Comparison of ENCODE assay signal across 8 cellular contexts in the genomic region with DNA sequence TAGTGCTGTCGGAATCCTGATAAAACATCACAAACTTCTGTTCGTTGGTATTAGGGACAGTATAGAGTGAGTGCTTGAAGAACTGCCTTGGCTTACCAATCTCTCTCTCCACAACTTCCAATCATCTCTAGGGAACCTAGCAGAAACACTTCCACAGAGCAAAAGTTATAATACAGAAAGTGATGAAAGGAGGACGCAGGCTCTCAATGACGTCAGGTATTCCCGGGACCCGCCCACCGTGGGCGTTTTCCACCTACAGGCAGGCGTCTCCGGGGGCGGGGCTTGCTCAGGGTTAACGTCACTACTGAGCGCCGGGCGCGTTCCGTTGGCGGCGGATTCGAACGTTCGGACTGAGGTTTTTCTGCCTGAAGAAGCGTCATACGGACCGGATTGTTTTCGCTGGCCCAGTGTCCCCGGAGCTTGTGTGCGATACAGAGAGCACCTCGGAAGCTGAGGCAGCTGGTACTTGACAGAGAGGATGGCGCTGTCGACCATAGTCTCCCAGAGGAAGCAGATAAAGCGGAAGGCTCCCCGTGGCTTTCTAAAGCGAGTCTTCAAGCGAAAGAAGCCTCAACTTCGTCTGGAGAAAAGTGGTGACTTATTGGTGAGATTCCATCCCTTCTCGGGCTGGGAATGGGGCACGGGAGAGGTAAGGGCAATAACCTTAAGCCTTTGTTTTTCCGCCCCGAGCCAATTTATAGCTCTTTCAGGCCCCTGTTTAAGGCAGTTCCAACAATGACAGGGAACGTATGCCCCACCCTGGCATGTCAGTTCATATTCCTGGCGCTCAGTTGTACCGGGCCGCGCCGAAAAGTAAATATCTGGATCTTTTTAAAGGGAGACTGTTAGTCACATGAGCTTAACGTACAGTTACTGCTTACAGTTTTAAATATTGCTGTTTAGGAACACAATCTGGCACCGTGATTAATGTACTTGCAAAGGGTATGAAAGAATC. TPM values are rescaled to one million over a fixed set of nuclear protein-coding genes. Genes with fewer than 3 reads are reported as not detected.
DNase-seq lines count a peak whose midpoint lies in the region; ATAC-seq and TF ChIP-seq lines count a peak whose summit lies in the region.

Gene CENPW (plus strand): TSS at position 320 of the 955 bp plus-strand sequence. CDS start 159 bp downstream, at position 479.

- no peak for TF ChIP-seq CTCF in right atrium auricular region (IDR thresholded peaks at IDR 0.05)
- no peak for TF ChIP-seq CTCF in psoas muscle (IDR thresholded peaks at IDR 0.05)
- TF ChIP-seq CTCF in uterus (IDR thresholded peaks at IDR 0.05), result no peak

- H3K36me3 ChIP-seq in right atrium auricular region (no peaks in the 10 kb centered on the region), psoas muscle (ENCODE audit: insufficient read depth in 1 of 2, low read depth in 1 of 2) (no peaks in the 10 kb centered on the region), uterus (no peaks in the 10 kb centered on the region)

- H3K4me1 ChIP-seq in right atrium auricular region (peaks cover 0 to 8% of the 10 kb centered on the region in 2 donors), psoas muscle (peaks cover 12% of the 10 kb centered on the region), uterus (peaks cover 5 to 17% of the 10 kb centered on the region in 2 donors)

- H3K4me3 ChIP-seq in right atrium auricular region (peak within 1 kb of the TSS; percentile 50 to 54), psoas muscle (peak within 1 kb of the TSS; percentile 76), uterus (peak within 1 kb of the TSS; percentile 49 to 67)

- H3K27ac ChIP-seq in right atrium auricular region (no peak within 1 kb of the TSS), psoas muscle (no peak within 1 kb of the TSS), uterus (peak within 1 kb of the TSS; percentile 69 to 74)

- 3% methylated on average over 48 of the region's 48 CpGs for WGBS in psoas muscle, 3 donors

- no peaks in the 10 kb centered on the region for H3K27me3 ChIP-seq in right atrium auricular region
- H3K27me3 ChIP-seq in psoas muscle (ENCODE audit: insufficient read depth in 3 of 3, low read length in 2 of 3), result no peaks in the 10 kb centered on the region
- no peaks in the 10 kb centered on the region for H3K27me3 ChIP-seq in uterus

- DNase-seq in NCI-H146 (lab: John Stamatoyannopoulos, UW) (peak; percentile 96), T-helper 1 cell (peak; percentile 52 to 91 (median 79)), amniotic epithelial cell (ENCODE audit: low read depth) (peak; percentile 66), right atrium auricular region (ENCODE audit: low spot score) (peak; percentile 73), psoas muscle (peak; percentile 83 to 94), uterus (peak; percentile 81 to 84)

- ATAC-seq in GM18499 (IDR thresholded peaks at IDR 0.05; ENCODE audit: insufficient read depth, unreplicated experiment), result peak; percentile 77
- peak; percentile 83 for ATAC-seq in HG02884 (IDR thresholded peaks at IDR 0.05; ENCODE audit: unreplicated experiment)
- ATAC-seq in psoas muscle, result peak; percentile 76 to 93 (median 86)

- intact Hi-C loops in psoas muscle (cut with DNase I), result loop anchor here (10.0 kb wide), 2 partner anchors 155 to 785 kb away; no protein-coding TSS in a partner anchor
- intact Hi-C loops in uterus (cut with DNase I; ENCODE audit: low total_unique reads), result no loop called here

- no peak for TF ChIP-seq POLR2A in uterus (IDR thresholded peaks at IDR 0.05)

- H3K9me3 ChIP-seq in right atrium auricular region, result no peaks in the 10 kb centered on the region
- no peaks in the 10 kb centered on the region for H3K9me3 ChIP-seq in psoas muscle
- no peaks in the 10 kb centered on the region for H3K9me3 ChIP-seq in uterus

RNA-seq across cellular contexts. Expression of gene CENPW, which starts in this region (rescaled TPM):
- not detected for total RNA-seq in right atrium auricular region
- total RNA-seq in psoas muscle, result 1 to 10 TPM; 1.3 to 7.4 (median 2.0) TPM
- 10 to 100 TPM in 1 of 3 donors, 1 to 10 TPM in 2; 5.1 to 31.1 (median 6.2) TPM for polyA plus RNA-seq in psoas muscle
- total RNA-seq in uterus, result 10 to 100 TPM in 2 of 4 donors, not detected in 2; 12.2 to 13.4 TPM

Comparison
In these comparisons a context has a peak if more than half of its experiments do, and no peak if none do; other contexts are left out.
1. Peak in DNase-seq and H3K4me3 ChIP-seq in right atrium auricular region; RNA of the gene not detected or under 1 TPM.
2. H3K27ac ChIP-seq: peak in uterus (2 of 2); none in right atrium auricular region (0 of 2) and psoas muscle (single experiment).
3. Peak in every context shown above with its lines, with median percentiles within 50 percentile points of each other: ATAC-seq, DNase-seq and H3K4me3 ChIP-seq.